19 cellular contexts compared by ENCODE assay signal in genomic region chr4:86221076-86221475, GRCh38.
"Had no signal": no experiment of that assay in that cellular context is flagged by ENCODE, and none has a peak within 500 bp of the region (broad histone marks: within the 10 kb centered on the region; RNA-seq: fewer than 3 reads in every experiment).

No MANE protein-coding gene starts in this region.

- H3K27me3 ChIP-seq: heart left ventricle, stomach, transverse colon had no signal

- H3K4me1 ChIP-seq: heart left ventricle, transverse colon had no signal

- FAIRE-seq: colon, small intestine had no signal

- H3K36me3 ChIP-seq: heart left ventricle, stomach, thoracic aorta, transverse colon had no signal

- H3K27ac ChIP-seq: heart left ventricle, thoracic aorta had no signal

- H3K4me3 ChIP-seq: heart left ventricle, mucosa of descending colon, stomach, thoracic aorta, transverse colon had no signal

- H3K4me3 Mint-ChIP-seq: dendritic cell treated with granulocyte-macrophage colony-stimulating factor and Interleukin-4, amounts not matched to agents 40 ng/mL and 50 ng/mL, for 4 days; naive thymus-derived CD8-positive, alpha-beta T cell; neural crest cell had no signal

- H3K9me3 Mint-ChIP-seq: dendritic cell treated with granulocyte-macrophage colony-stimulating factor and Interleukin-4, amounts not matched to agents 40 ng/mL and 50 ng/mL, for 4 days had no signal

- H3K27me3 Mint-ChIP-seq: dendritic cell treated with granulocyte-macrophage colony-stimulating factor and Interleukin-4, amounts not matched to agents 40 ng/mL and 50 ng/mL, for 4 days; naive thymus-derived CD8-positive, alpha-beta T cell had no signal

- H3K9me3 ChIP-seq: mucosa of descending colon, stomach, thoracic aorta, transverse colon had no signal

- H3K27ac Mint-ChIP-seq: dendritic cell treated with granulocyte-macrophage colony-stimulating factor and Interleukin-4, amounts not matched to agents 40 ng/mL and 50 ng/mL, for 4 days; naive thymus-derived CD8-positive, alpha-beta T cell had no signal

- H3K36me3 Mint-ChIP-seq: naive thymus-derived CD8-positive, alpha-beta T cell had no signal

- DNase-seq: cerebellar nuclear complex; foreskin melanocyte; heart left ventricle; hippocampal formation; mammary epithelial cell; mucosa of descending colon; naive thymus-derived CD8-positive, alpha-beta T cell; occipital lobe; right cardiac atrium; small intestine; stimulated activated CD4-positive, alpha-beta T cell treated with anti-CD3 and anti-CD28 coated beads, Interleukin-12 subunit alpha, Interleukin-12 subunit beta, amount 100 ng/mL, for 4 hours; stimulated activated naive CD4-positive, alpha-beta T cell; stomach; substantia nigra; transverse colon had no signal
